ENCODE assay signal across 8 cellular contexts in genomic region chr7:106947244-106947728, GRCh38.
DNase-seq lines count a peak whose midpoint lies in the region; ATAC-seq and TF ChIP-seq lines count a peak whose summit lies in the region.

No MANE protein-coding gene starts in this region.

- no peak overlapping the region for H2AFZ ChIP-seq in fibroblast of lung (ENCODE audit: low read length)

- H3K36me3 ChIP-seq in fibroblast of lung (ENCODE audit: control insufficient read depth, insufficient read depth, low read length): no peaks in the 10 kb centered on the region
- H3K36me3 ChIP-seq in naive thymus-derived CD4-positive, alpha-beta T cell (ENCODE audit: control insufficient read depth in 2 of 3, insufficient read depth in 3 of 3, low read length in 3 of 3): no peaks in the 10 kb centered on the region

- peaks cover 0 to 13% (median 4%) of the 10 kb centered on the region in 5 donors for H3K27me3 Mint-ChIP-seq in naive thymus-derived CD4-positive, alpha-beta T cell

- CTCF ChIA-PET in naive thymus-derived CD4-positive, alpha-beta T cell (lab: Charles Lee): interaction anchor here (0.6 to 4.3 kb wide), 7 partner anchors 8 to 998 kb away, joined by 3 to 16 read pairs (median 3); no protein-coding TSS in a partner anchor

- no peaks in the 10 kb centered on the region for H4K20me1 ChIP-seq in fibroblast of lung (ENCODE audit: control insufficient read depth, extremely low read depth, insufficient read depth, low read length)

- no peaks in the 10 kb centered on the region for H3K4me1 ChIP-seq in fibroblast of lung (ENCODE audit: control insufficient read depth, extremely low read depth, insufficient read depth, low read length)
- no peaks in the 10 kb centered on the region for H3K4me1 ChIP-seq in naive thymus-derived CD4-positive, alpha-beta T cell (ENCODE audit: control insufficient read depth in 2 of 2, insufficient read depth in 2 of 2, low read length in 2 of 2)

- no peak overlapping the region for H3K27ac Mint-ChIP-seq in naive thymus-derived CD4-positive, alpha-beta T cell

- H3K4me2 ChIP-seq in fibroblast of lung (ENCODE audit: extremely low read depth, insufficient read depth, low read length): no peak overlapping the region

- no peak overlapping the region for H3K4me3 ChIP-seq in fibroblast of lung (replicated peaks in 1 of 4; ENCODE audit: control extremely low read depth in 1 of 4, insufficient read depth in 1 of 4, low read depth in 3 of 4, low read length in 4 of 4)
- H3K4me3 ChIP-seq in naive thymus-derived CD4-positive, alpha-beta T cell (ENCODE audit: low read length): no peak overlapping the region

- H3K4me3 Mint-ChIP-seq in naive thymus-derived CD4-positive, alpha-beta T cell: no peak overlapping the region

- peaks cover under 1% of the 10 kb centered on the region for H3K27me3 ChIP-seq in fibroblast of lung (ENCODE audit: control insufficient read depth, insufficient read depth, low read length)
- H3K27me3 ChIP-seq in naive thymus-derived CD4-positive, alpha-beta T cell (ENCODE audit: control insufficient read depth in 2 of 2, insufficient read depth in 2 of 2, low read length in 2 of 2): no peaks in the 10 kb centered on the region

- ATAC-seq in HG02623 (IDR thresholded peaks at IDR 0.05; ENCODE audit: unreplicated experiment) (peak; percentile 55), HG03432 (IDR thresholded peaks at IDR 0.05; ENCODE audit: unreplicated experiment) (no peak), GM21737 (IDR thresholded peaks at IDR 0.05; ENCODE audit: unreplicated experiment) (no peak)
- ATAC-seq in naive thymus-derived CD4-positive, alpha-beta T cell: peak; percentile 69

- TF ChIP-seq CTCF in VCaP (conservative IDR thresholded peaks at IDR 0.05) (peak; percentile 92), fibroblast of lung (conservative IDR thresholded peaks at IDR 0.05 in 1 of 2, IDR thresholded peaks at IDR 0.05 in 1 of 2; ENCODE audit: low read depth in 1 of 2, low read length in 2 of 2) (peak; percentile 74 to 86)

- H3K9me3 Mint-ChIP-seq in naive thymus-derived CD4-positive, alpha-beta T cell: peaks cover 0 to 1% (median 0%) of the 10 kb centered on the region in 11 donors

- no peaks in the 10 kb centered on the region for H3K79me2 ChIP-seq in fibroblast of lung (ENCODE audit: control insufficient read depth, insufficient read depth, low read length)

- H3K36me3 Mint-ChIP-seq in naive thymus-derived CD4-positive, alpha-beta T cell: no peaks in the 10 kb centered on the region

- intact Hi-C loops in naive thymus-derived CD4-positive, alpha-beta T cell (cut with micrococcal nuclease): loop anchor here (1.0 to 2.0 kb wide), 4 partner anchors 154 to 778 kb away; no protein-coding TSS in a partner anchor

- H3K9me3 ChIP-seq in fibroblast of lung (ENCODE audit: control insufficient read depth, insufficient read depth, low read depth, low read length): no peaks in the 10 kb centered on the region
- no peaks in the 10 kb centered on the region for H3K9me3 ChIP-seq in naive thymus-derived CD4-positive, alpha-beta T cell (ENCODE audit: control insufficient read depth in 2 of 3, low read length in 3 of 3)

- H3K27ac ChIP-seq in VCaP (no peak overlapping the region), fibroblast of lung (ENCODE audit: insufficient read depth, low read length) (no peak overlapping the region)
- no peak overlapping the region for H3K27ac ChIP-seq in naive thymus-derived CD4-positive, alpha-beta T cell (ENCODE audit: low read depth, low read length)

- POLR2A ChIA-PET in naive thymus-derived CD4-positive, alpha-beta T cell (lab: Charles Lee): no interaction called here

- DNase-seq in GDM1 (lab: John Stamatoyannopoulos, UW) (peak; percentile 43), NCI-H2107 treated with DMSO at 0.1 percent for 48 hours (lab: John Stamatoyannopoulos, UW; ENCODE audit: unreplicated experiment) (peak; percentile 54), fibroblast of lung (ENCODE audit: low read depth in 2 of 2) (peak; percentile 57 to 86)
- peak in 7 of 9 donors; percentile 9 to 45 (median 31) for DNase-seq in naive thymus-derived CD4-positive, alpha-beta T cell

- H3K4me1 Mint-ChIP-seq in naive thymus-derived CD4-positive, alpha-beta T cell: peaks cover 0 to 4% (median 0%) of the 10 kb centered on the region in 7 donors

- H3K9ac ChIP-seq in fibroblast of lung (ENCODE audit: insufficient read depth, low read length): no peak overlapping the region

Comparison
In these comparisons a context has a peak if more than half of its experiments do, and no peak if none do; other contexts are left out.
1. ATAC-seq: peak in HG02623 (single experiment) and naive thymus-derived CD4-positive, alpha-beta T cell (single experiment); none in HG03432 (single experiment) and GM21737 (single experiment).
2. Peak in every context shown above with its lines, with median percentiles within 50 percentile points of each other: DNase-seq.